1 cellular context compared by ENCODE assay signal in genomic region chr17:46167826-46168569, GRCh38.
A peak's percentile ranks its signal among the peaks of the same experiment; 100 is the strongest.
TF ChIP-seq lines count a peak whose summit lies in the region.

No MANE protein-coding gene starts in this region.

TF ChIP-seq in GM12878, 131 proteins besides CTCF, POLR2A, EP300 and RAD21:
- TF ChIP-seq CREM (IDR thresholded peaks at IDR 0.05; ENCODE audit: low read depth): no peak
- no peak for TF ChIP-seq HDAC2 (IDR thresholded peaks at IDR 0.05)
- TF ChIP-seq TBL1XR1 (IDR thresholded peaks at IDR 0.05; ENCODE audit: low read depth, low read length): no peak
- TF ChIP-seq DPF2 (IDR thresholded peaks at IDR 0.05): no peak
- TF ChIP-seq MLLT1 (IDR thresholded peaks at IDR 0.05): 0 out of 2 replicates have a peak, but pooled peaks have one; percentile 16
- no peak for TF ChIP-seq POU2F2 (IDR thresholded peaks at IDR 0.05; ENCODE audit: borderline replicate concordance, low read depth, low read length)
- TF ChIP-seq CBX3 (IDR thresholded peaks at IDR 0.05; ENCODE audit: borderline replicate concordance, low read depth): no peak
- no peak for TF ChIP-seq FOXM1 (IDR thresholded peaks at IDR 0.05; ENCODE audit: low read depth, low read length)
